25 cellular contexts compared by ENCODE assay signal in the genomic region with DNA sequence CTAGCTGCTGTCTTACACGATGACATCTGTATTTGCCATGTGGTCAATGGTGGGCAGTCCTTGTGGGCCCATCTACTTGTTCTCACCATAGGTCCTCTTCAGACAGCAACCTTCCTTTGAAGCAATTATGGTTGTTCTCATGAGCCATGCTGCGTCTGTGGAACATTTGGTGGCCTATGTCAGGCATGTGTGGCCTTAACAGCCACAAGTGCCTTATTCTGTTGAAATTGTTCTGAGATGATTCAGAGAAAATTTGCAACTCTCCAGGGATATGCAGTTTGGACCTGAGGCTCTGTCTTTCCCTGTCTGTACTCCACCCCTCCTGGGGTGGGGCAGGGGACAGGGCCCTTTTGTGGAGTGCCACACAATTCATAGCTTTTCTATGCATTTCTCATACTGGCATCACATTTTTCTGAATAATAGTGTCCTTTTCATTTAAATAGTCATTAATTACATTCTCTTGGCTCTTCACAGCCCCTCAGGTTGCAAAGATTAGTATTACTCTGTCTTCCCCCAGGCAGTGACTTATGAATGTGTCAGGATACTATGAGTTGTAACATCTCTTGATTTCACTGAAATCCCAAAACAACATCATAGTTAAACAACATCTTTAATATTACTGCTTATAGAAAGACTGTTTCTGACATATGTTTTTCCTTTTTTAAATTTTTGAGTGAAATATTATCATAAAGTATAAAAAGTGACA.
DNase-seq lines count a peak whose midpoint lies in the region; ATAC-seq and TF ChIP-seq lines count a peak whose summit lies in the region.
"Had no signal": no experiment of that assay in that cellular context is flagged by ENCODE, and none has a peak within 500 bp of the region (broad histone marks: within the 10 kb centered on the region; RNA-seq: fewer than 3 reads in every experiment).

No MANE protein-coding gene starts in this region.

- H3K4me1 ChIP-seq in SK-N-SH (ENCODE audit: control insufficient read depth in 1 of 2, insufficient read depth in 2 of 2, low read depth in 1 of 2, low read length in 1 of 2): peaks cover 2 to 17% of the 10 kb centered on the region in 2 experiments; a peak in 3 of 4 replicates
- H3K4me1 ChIP-seq in tibial artery: peaks cover 0 to 68% (median 14%) of the 10 kb centered on the region in 4 donors
- H3K4me1 ChIP-seq: body of pancreas, colonic mucosa, vagina had no signal

- 0 out of 3 replicates have a peak, but pooled peaks have one; percentile 29 for ATAC-seq in SK-N-SH treated with all-trans-retinoic acid at 6 μM for 48 hours
- ATAC-seq in GM21825 (IDR thresholded peaks at IDR 0.05; ENCODE audit: unreplicated experiment): no peak
- ATAC-seq: activated naive CD4-positive, alpha-beta T cell treated with anti-CD3 and anti-CD28 coated beads, Interleukin-2, amount 50 U/mL, for 72 hours; activated T-cell treated with anti-CD3 and anti-CD28 coated beads, Interleukin-2, amount 50 U/mL, for 72 hours; body of pancreas had no signal

- intact Hi-C loops in tibial artery (cut with DNase I; ENCODE audit: low total_unique reads): no loop called here

- H3K36me3 ChIP-seq in SK-N-SH (replicated peaks in 1 of 2; ENCODE audit: control insufficient read depth in 1 of 2, insufficient read depth in 2 of 2, low read length in 1 of 2): no peaks in the 10 kb centered on the region
- no peaks in the 10 kb centered on the region for H3K36me3 ChIP-seq in WERI-Rb-1
- no peaks in the 10 kb centered on the region for H3K36me3 ChIP-seq in tibial artery
- H3K36me3 ChIP-seq: colonic mucosa, vagina had no signal

- TF ChIP-seq CTCF in SK-N-SH (IDR thresholded peaks at IDR 0.05) (no peak), WERI-Rb-1 (IDR thresholded peaks at IDR 0.05; ENCODE audit: low read depth, low read length) (no peak), foreskin fibroblast (IDR thresholded peaks at IDR 0.05; ENCODE audit: low read depth, low read length) (no peak), tibial artery (IDR thresholded peaks at IDR 0.05) (no peak)

- no peak overlapping the region for H3K4me2 ChIP-seq in SK-N-SH

- POLR2A ChIA-PET in SK-N-SH (lab: Yijun Ruan, JAX): no interaction called here

- H3K9ac ChIP-seq in SK-N-SH: no peak overlapping the region

- H3K27ac ChIP-seq in SK-N-SH (ENCODE audit: low read depth in 2 of 2, low read length in 1 of 2): peak overlapping the region in 1 of 2 experiments; percentile 4; a peak in 1 of 4 replicates
- H3K27ac ChIP-seq in WERI-Rb-1: no peak overlapping the region
- H3K27ac ChIP-seq in tibial artery: peak overlapping the region; percentile 24 to 28
- H3K27ac ChIP-seq: body of pancreas, colonic mucosa, RWPE1, vagina had no signal

- no peak overlapping the region for H3K4me3 ChIP-seq in SK-N-SH (ENCODE audit: low read depth in 2 of 2, low read length in 1 of 2)
- H3K4me3 ChIP-seq in WERI-Rb-1 (ENCODE audit: low read depth, low read length): no peak overlapping the region
- H3K4me3 ChIP-seq in foreskin fibroblast (ENCODE audit: low read depth in 1 of 2, low read length in 2 of 2): no peak overlapping the region
- H3K4me3 ChIP-seq in tibial artery: no peak overlapping the region
- H3K4me3 ChIP-seq: body of pancreas, colonic mucosa, vagina had no signal

- CTCF ChIA-PET in SK-N-SH (lab: Yijun Ruan, JAX): interaction anchor here (0.6 kb wide), 1 partner anchor 44 kb away, joined by 3 read pairs; no protein-coding TSS in a partner anchor

- no peak overlapping the region for H2AFZ ChIP-seq in SK-N-SH (ENCODE audit: low read depth)

- H3K79me2 ChIP-seq in SK-N-SH (ENCODE audit: insufficient read depth): peaks cover 74% of the 10 kb centered on the region

- peaks cover 15% of the 10 kb centered on the region for H3F3A ChIP-seq in SK-N-SH (replicated peaks; ENCODE audit: insufficient read depth)

- no peak for TF ChIP-seq EP300 in SK-N-SH (IDR thresholded peaks at IDR 0.05; ENCODE audit: borderline replicate concordance in 1 of 2, low read depth in 1 of 2, low read length in 1 of 2)

- TF ChIP-seq RAD21 in SK-N-SH (IDR thresholded peaks at IDR 0.05; ENCODE audit: low read length): no peak

- no peaks in the 10 kb centered on the region; the same call in 1 of the 2 replicates for H3K9me2 ChIP-seq in SK-N-SH

- DNase-seq in SK-N-SH: no peak
- DNase-seq in WERI-Rb-1: peak; percentile 31
- peak; percentile 23 to 57 for DNase-seq in foreskin fibroblast
- no peak for DNase-seq in tibial artery
- DNase-seq in SHP77 (lab: John Stamatoyannopoulos, UW): no peak
- DNase-seq in midbrain (lab: John Stamatoyannopoulos, UW): no peak
- DNase-seq: activated CD4-positive, alpha-beta T cell treated with anti-CD3 and anti-CD28 coated beads for 4 hours; activated T-cell treated with anti-CD3 and anti-CD28 coated beads, Interleukin-2, amount 50 U/mL, for 72 hours; body of pancreas; colonic mucosa; foreskin melanocyte; GOT3; hypothalamus; Karpas-422; NCI-H1105; NCI-H2081; NCI-H446; NK-92 treated with Interleukin-12 subunit alpha and Interleukin-12 subunit beta, amount 100 ng/mL, for 24 hours; occipital lobe; SW 1271 had no signal

- H3K9me3 ChIP-seq in SK-N-SH (no peaks in the 10 kb centered on the region), WERI-Rb-1 (ENCODE audit: severe bottlenecking) (peaks cover 6% of the 10 kb centered on the region), tibial artery (no peaks in the 10 kb centered on the region)
- H3K9me3 ChIP-seq: body of pancreas, colonic mucosa, vagina had no signal

- H3K27me3 ChIP-seq in SK-N-SH (ENCODE audit: insufficient read depth) (no peaks in the 10 kb centered on the region), WERI-Rb-1 (ENCODE audit: insufficient read depth, low read depth, severe bottlenecking) (no peaks in the 10 kb centered on the region), tibial artery (no peaks in the 10 kb centered on the region)
- H3K27me3 ChIP-seq: body of pancreas, colonic mucosa, vagina had no signal

- WGBS in SK-N-SH (ENCODE audit: low lambda C conversion rate): 100% methylated on average over 2 of the region's 2 CpGs

- H4K20me1 ChIP-seq in SK-N-SH (ENCODE audit: insufficient read depth): no peaks in the 10 kb centered on the region

TF ChIP-seq in SK-N-SH treated with all-trans-retinoic acid at 6 μM for 48 hours, 23 proteins besides CTCF, POLR2A, EP300 and RAD21:
- TF ChIP-seq TCF4 (CRISPR knock-in tag; IDR thresholded peaks at IDR 0.05; ENCODE audit: borderline replicate concordance) (no peak), ZC3H10 (CRISPR knock-in tag; IDR thresholded peaks at IDR 0.05) (no peak), SNAI2 (CRISPR knock-in tag; IDR thresholded peaks at IDR 0.05) (no peak)
- TF ChIP-seq, protein P1, sequence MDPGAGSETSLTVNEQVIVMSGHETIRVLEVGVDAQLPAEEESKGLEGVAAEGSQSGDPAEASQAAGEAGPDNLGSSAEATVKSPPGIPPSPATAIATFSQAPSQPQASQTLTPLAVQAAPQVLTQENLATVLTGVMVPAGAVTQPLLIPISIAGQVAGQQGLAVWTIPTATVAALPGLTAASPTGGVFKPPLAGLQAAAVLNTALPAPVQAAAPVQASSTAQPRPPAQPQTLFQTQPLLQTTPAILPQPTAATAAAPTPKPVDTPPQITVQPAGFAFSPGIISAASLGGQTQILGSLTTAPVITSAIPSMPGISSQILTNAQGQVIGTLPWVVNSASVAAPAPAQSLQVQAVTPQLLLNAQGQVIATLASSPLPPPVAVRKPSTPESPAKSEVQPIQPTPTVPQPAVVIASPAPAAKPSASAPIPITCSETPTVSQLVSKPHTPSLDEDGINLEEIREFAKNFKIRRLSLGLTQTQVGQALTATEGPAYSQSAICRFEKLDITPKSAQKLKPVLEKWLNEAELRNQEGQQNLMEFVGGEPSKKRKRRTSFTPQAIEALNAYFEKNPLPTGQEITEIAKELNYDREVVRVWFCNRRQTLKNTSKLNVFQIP (CRISPR knock-in tag; IDR thresholded peaks at IDR 0.05; ENCODE audit: borderline replicate concordance, low read depth): no peak

TF ChIP-seq in SK-N-SH, 30 proteins besides CTCF, POLR2A, EP300 and RAD21:
- TF ChIP-seq, protein P2, sequence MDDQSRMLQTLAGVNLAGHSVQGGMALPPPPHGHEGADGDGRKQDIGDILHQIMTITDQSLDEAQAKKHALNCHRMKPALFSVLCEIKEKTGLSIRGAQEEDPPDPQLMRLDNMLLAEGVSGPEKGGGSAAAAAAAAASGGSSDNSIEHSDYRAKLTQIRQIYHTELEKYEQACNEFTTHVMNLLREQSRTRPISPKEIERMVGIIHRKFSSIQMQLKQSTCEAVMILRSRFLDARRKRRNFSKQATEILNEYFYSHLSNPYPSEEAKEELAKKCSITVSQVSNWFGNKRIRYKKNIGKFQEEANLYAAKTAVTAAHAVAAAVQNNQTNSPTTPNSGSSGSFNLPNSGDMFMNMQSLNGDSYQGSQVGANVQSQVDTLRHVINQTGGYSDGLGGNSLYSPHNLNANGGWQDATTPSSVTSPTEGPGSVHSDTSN (IDR thresholded peaks at IDR 0.05): no peak
- TF ChIP-seq CHD2 (IDR thresholded peaks at IDR 0.05; ENCODE audit: low read length, partially characterized antibody) (no peak), JUND (IDR thresholded peaks at IDR 0.05) (no peak), RCOR1 (IDR thresholded peaks at IDR 0.05; ENCODE audit: low read length) (no peak)
- TF ChIP-seq, protein P3, sequence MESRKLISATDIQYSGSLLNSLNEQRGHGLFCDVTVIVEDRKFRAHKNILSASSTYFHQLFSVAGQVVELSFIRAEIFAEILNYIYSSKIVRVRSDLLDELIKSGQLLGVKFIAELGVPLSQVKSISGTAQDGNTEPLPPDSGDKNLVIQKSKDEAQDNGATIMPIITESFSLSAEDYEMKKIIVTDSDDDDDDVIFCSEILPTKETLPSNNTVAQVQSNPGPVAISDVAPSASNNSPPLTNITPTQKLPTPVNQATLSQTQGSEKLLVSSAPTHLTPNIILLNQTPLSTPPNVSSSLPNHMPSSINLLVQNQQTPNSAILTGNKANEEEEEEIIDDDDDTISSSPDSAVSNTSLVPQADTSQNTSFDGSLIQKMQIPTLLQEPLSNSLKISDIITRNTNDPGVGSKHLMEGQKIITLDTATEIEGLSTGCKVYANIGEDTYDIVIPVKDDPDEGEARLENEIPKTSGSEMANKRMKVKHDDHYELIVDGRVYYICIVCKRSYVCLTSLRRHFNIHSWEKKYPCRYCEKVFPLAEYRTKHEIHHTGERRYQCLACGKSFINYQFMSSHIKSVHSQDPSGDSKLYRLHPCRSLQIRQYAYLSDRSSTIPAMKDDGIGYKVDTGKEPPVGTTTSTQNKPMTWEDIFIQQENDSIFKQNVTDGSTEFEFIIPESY (IDR thresholded peaks at IDR 0.05; ENCODE audit: borderline replicate concordance, low read depth): no peak
- TF ChIP-seq, protein P4, sequence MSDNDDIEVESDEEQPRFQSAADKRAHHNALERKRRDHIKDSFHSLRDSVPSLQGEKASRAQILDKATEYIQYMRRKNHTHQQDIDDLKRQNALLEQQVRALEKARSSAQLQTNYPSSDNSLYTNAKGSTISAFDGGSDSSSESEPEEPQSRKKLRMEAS (IDR thresholded peaks at IDR 0.05; ENCODE audit: low read depth): no peak

Comparison
In these comparisons a context has a peak if more than half of its experiments do, and no peak if none do; other contexts are left out.
1. DNase-seq: peak in WERI-Rb-1 (single experiment) and foreskin fibroblast (2 of 2); none in SK-N-SH (single experiment), tibial artery (0 of 2), SHP77 (0 of 2) and midbrain (single experiment).